In the genomic region with DNA sequence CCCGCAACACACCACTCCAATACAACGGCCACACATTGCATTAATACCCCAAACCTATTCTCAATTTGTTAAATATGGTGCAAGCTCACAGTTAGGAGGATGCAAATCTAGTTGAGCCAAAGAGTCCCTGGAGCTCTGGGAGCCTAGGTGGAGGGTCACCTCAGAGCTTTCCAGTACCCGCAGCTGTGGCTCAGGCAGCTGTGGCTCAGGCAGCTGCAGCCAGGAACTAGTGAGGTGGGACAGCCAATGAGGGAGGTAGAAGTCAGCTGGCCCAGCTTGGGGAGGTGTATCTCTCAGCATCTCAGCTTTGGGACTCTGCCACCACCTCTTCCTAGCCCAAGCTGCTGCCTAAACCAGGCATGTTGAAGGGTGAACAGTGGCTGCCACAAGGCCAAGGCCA, we compare ENCODE assay signal across 26 cellular contexts.
"Had no signal": no experiment of that assay in that cellular context is flagged by ENCODE, and none has a peak within 500 bp of the region (broad histone marks: within the 10 kb centered on the region; RNA-seq: fewer than 3 reads in every experiment).

No MANE protein-coding gene starts in this region.

- DNase-seq: stimulated activated CD4-positive, alpha-beta T cell treated with anti-CD3 and anti-CD28 coated beads, Interleukin-2, amount 100 ng/mL, for 48 hours; stimulated activated CD4-positive, alpha-beta T cell treated with anti-CD3 and anti-CD28 coated beads, Interleukin-4, amount 100 ng/mL, for 1 hour; stimulated activated CD4-positive, alpha-beta T cell treated with anti-CD3 and anti-CD28 coated beads, Interleukin-4, amount 100 ng/mL, for 24 hours; stimulated activated CD4-positive, alpha-beta T cell treated with anti-CD3 and anti-CD28 coated beads, Interleukin-4, amount 100 ng/mL, for 4 hours; stimulated activated CD8-positive, alpha-beta memory T cell treated with anti-CD3 and anti-CD28 coated beads, Interleukin-4, amount 100 ng/mL, for 48 hours; stimulated activated naive B cell treated with anti-CD40 and anti-IgM and Interleukin-4, amounts not matched to agents 10 μg/mL and 1 μg/mL and 100 μg/mL, for 72 hours; stimulated activated naive CD4-positive, alpha-beta T cell; stimulated activated naive CD4-positive, alpha-beta T cell treated with Interleukin-2 at 50 U/mL for 16 hours; stimulated activated naive CD8-positive, alpha-beta T cell treated with anti-CD3 and anti-CD28 coated beads, Interleukin-15, amount 100 ng/mL, for 72 hours; stimulated activated naive CD8-positive, alpha-beta T cell treated with anti-CD3 and anti-CD28 coated beads, Interleukin-15, Interleukin-2, amounts not matched to agents 100 U/mL and 50 U/mL, for 24 hours; stomach; substantia nigra; testis; thyroid gland; tibial artery; transverse colon; upper lobe of left lung; upper lobe of right lung; uterus had no signal

- H3K9me3 ChIP-seq: stomach, suprapubic skin, testis, thoracic aorta, thyroid gland, tibial artery, tibial nerve, transverse colon, upper lobe of left lung, upper lobe of right lung, uterus, vagina had no signal

- ATAC-seq: stimulated activated effector memory CD8-positive, alpha-beta T cell treated with anti-CD3 and anti-CD28 coated beads, Interleukin-12 subunit alpha, Interleukin-12 subunit beta, amount 100 ng/mL, for 72 hours; stimulated activated memory B cell treated with anti-CD40 and anti-IgM and Interleukin-4, amounts not matched to agents 10 μg/mL and 1 μg/mL and 100 μg/mL, for 72 hours; stimulated activated naive B cell treated with anti-CD40 and anti-IgM and Interleukin-4, amounts not matched to agents 10 μg/mL and 1 μg/mL and 100 μg/mL, for 72 hours; stimulated activated naive CD8-positive, alpha-beta T cell treated with anti-CD3 and anti-CD28 coated beads, Interleukin-15, amount 100 ng/mL, for 72 hours; stimulated activated naive CD8-positive, alpha-beta T cell treated with anti-CD3 and anti-CD28 coated beads, Interleukin-15, Interleukin-2, amounts not matched to agents 100 U/mL and 50 U/mL, for 24 hours; upper lobe of right lung had no signal

- H3K36me3 ChIP-seq: stomach, suprapubic skin, thoracic aorta, thyroid gland, tibial artery, tibial nerve, transverse colon, upper lobe of left lung, upper lobe of right lung, uterus, vagina had no signal

- H3K4me1 ChIP-seq: stomach, suprapubic skin, thyroid gland, tibial artery, tibial nerve, transverse colon, upper lobe of left lung, upper lobe of right lung, uterus, vagina had no signal

- H3K27me3 ChIP-seq: suprapubic skin, testis, thyroid gland, tibial artery, tibial nerve, transverse colon, upper lobe of left lung, upper lobe of right lung, uterus, vagina had no signal

- FAIRE-seq: urothelium cell line had no signal

- H3K4me3 ChIP-seq: stomach, suprapubic skin, testis, thoracic aorta, thyroid gland, tibial artery, tibial nerve, transverse colon, upper lobe of left lung, upper lobe of right lung, uterus, vagina had no signal

- H3K27ac ChIP-seq: stomach, suprapubic skin, testis, thoracic aorta, thyroid gland, tibial artery, tibial nerve, transverse colon, upper lobe of left lung, upper lobe of right lung, uterus, vagina had no signal
